ENCODE assay signal across 1 cellular context in the genomic region with DNA sequence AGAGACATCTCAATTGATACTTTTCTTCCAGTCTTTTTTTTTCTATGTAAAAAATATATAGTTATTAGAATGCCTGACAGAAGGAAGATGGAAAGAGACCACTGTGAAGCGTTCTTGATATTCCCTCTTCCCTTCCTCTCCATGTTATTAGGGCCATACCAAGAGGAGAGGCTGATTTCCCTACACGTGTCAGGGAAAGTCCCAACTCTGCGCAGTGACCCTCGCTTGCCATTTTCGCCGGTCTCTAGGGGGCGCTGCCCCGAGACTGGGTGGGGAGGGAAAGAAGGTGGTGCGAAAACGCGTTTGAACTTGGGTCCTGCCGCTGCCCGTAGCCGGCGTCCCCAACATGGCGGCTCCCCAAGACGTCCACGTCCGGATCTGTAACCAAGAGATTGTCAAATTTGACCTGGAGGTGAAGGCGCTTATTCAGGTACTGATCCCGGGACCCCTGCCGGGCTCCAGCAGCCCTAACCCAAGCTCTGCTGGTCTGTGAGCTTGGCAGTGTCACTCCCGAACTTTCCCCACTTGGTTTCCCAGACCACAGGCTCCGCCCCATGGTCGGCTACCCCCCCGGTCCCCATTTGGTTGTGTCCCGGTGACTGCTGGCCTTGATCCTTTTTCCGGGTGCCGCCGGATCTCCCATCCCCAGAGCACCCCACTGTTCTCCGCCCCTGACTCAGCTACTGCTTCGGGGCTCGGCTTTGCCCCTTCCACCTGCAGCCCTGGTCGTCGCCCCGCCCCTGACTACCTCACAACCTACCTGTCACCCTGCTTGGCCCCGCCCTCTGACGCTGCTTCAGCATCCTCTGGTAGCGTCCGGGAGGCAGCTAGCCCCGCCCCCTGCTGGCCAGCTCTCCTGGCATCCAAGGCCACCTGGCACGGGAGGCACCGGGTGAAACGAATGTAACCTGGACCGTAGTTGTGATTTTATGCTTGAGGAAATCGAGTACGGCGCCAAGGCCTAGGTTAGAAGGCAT.
TF ChIP-seq lines count a peak whose summit lies in the region.

A gene with protein sequence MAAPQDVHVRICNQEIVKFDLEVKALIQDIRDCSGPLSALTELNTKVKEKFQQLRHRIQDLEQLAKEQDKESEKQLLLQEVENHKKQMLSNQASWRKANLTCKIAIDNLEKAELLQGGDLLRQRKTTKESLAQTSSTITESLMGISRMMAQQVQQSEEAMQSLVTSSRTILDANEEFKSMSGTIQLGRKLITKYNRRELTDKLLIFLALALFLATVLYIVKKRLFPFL (plus strand): TSS at position 332 of the 977 bp plus-strand sequence. CDS start 15 bp downstream, at position 347.

TF ChIP-seq in K562, 482 proteins besides CTCF, POLR2A, EP300 and RAD21 (continued from another document and continues in another):
- TF ChIP-seq, protein P1, sequence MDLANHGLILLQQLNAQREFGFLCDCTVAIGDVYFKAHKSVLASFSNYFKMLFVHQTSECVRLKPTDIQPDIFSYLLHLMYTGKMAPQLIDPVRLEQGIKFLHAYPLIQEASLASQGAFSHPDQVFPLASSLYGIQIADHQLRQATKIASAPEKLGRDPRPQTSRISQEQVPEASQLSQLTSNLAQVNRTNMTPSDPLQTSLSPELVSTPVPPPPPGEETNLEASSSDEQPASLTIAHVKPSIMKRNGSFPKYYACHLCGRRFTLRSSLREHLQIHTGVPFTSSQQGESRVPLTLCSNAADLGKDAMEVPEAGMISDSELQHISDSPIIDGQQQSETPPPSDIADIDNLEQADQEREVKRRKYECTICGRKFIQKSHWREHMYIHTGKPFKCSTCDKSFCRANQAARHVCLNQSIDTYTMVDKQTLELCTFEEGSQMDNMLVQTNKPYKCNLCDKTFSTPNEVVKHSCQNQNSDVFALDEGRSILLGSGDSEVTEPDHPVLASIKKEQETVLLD (IDR thresholded peaks at IDR 0.05) = no peak
- TF ChIP-seq SAFB2 (IDR thresholded peaks at IDR 0.05; ENCODE audit: borderline replicate concordance, low read depth, low read length, severe bottlenecking) (no peak), ZNF445 (CRISPR knock-in tag; IDR thresholded peaks at IDR 0.05; ENCODE audit: low read depth) (no peak), MYC (IDR thresholded peaks at IDR 0.05; ENCODE audit: low read depth, low read length) (peak; percentile 90), MYC (CRISPR knock-in tag; IDR thresholded peaks at IDR 0.05; ENCODE audit: borderline replicate concordance, low read depth) (no peak), ZNF140 (CRISPR knock-in tag; IDR thresholded peaks at IDR 0.05) (no peak), XRCC4 (IDR thresholded peaks at IDR 0.05; ENCODE audit: extremely low read depth, insufficient read depth, insufficient read length) (no peak), CEBPG (CRISPR knock-in tag; IDR thresholded peaks at IDR 0.05) (no peak), CEBPG (tag; conservative IDR thresholded peaks at IDR 0.05 in 1 of 2, IDR thresholded peaks at IDR 0.05 in 1 of 2) (no peak), TOE1 (IDR thresholded peaks at IDR 0.05; ENCODE audit: borderline replicate concordance) (peak; percentile 83), TOE1 (CRISPR knock-in tag; IDR thresholded peaks at IDR 0.05; ENCODE audit: borderline replicate concordance, low read depth) (no peak), SMARCA5 (IDR thresholded peaks at IDR 0.05) (no peak), RFX5 (IDR thresholded peaks at IDR 0.05; ENCODE audit: low read depth, low read length) (no peak), PRMT5 (CRISPR knock-in tag; IDR thresholded peaks at IDR 0.05) (no peak), GABPB1 (CRISPR knock-in tag; IDR thresholded peaks at IDR 0.05) (peak; percentile 60), CC2D1A (IDR thresholded peaks at IDR 0.05) (0 out of 2 replicates have a peak, but pooled peaks have one; percentile 35), PTBP1 (IDR thresholded peaks at IDR 0.05; ENCODE audit: low read depth, low read length) (0 out of 2 replicates have a peak, but pooled peaks have one; percentile 50), ZC3H11A (IDR thresholded peaks at IDR 0.05; ENCODE audit: low read depth, low read length) (no peak), ZNF41 (CRISPR knock-in tag; conservative IDR thresholded peaks at IDR 0.05) (no peak), ZBED1 (IDR thresholded peaks at IDR 0.05) (peak; percentile 19; the same call in 1 of the 2 replicates), PML (IDR thresholded peaks at IDR 0.05; ENCODE audit: low read length) (peak; percentile 41; the same call in 1 of the 2 replicates), FOXJ3 (CRISPR knock-in tag; IDR thresholded peaks at IDR 0.05) (no peak), LEF1 (IDR thresholded peaks at IDR 0.05) (0 out of 2 replicates have a peak, but pooled peaks have one; percentile 37), SREBF1 (IDR thresholded peaks at IDR 0.05; ENCODE audit: borderline replicate concordance, low read depth, low read length) (no peak)
- TF ChIP-seq, protein P2, sequence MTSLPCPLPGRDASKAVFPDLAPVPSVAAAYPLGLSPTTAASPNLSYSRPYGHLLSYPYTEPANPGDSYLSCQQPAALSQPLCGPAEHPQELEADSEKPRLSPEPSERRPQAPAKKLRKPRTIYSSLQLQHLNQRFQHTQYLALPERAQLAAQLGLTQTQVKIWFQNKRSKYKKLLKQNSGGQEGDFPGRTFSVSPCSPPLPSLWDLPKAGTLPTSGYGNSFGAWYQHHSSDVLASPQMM (CRISPR knock-in tag; IDR thresholded peaks at IDR 0.05) = no peak
- TF ChIP-seq, protein P3, sequence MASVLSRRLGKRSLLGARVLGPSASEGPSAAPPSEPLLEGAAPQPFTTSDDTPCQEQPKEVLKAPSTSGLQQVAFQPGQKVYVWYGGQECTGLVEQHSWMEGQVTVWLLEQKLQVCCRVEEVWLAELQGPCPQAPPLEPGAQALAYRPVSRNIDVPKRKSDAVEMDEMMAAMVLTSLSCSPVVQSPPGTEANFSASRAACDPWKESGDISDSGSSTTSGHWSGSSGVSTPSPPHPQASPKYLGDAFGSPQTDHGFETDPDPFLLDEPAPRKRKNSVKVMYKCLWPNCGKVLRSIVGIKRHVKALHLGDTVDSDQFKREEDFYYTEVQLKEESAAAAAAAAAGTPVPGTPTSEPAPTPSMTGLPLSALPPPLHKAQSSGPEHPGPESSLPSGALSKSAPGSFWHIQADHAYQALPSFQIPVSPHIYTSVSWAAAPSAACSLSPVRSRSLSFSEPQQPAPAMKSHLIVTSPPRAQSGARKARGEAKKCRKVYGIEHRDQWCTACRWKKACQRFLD (CRISPR knock-in tag; IDR thresholded peaks at IDR 0.05) = peak; percentile 66; the same call in 1 of the 2 replicates
- TF ChIP-seq, protein P4, sequence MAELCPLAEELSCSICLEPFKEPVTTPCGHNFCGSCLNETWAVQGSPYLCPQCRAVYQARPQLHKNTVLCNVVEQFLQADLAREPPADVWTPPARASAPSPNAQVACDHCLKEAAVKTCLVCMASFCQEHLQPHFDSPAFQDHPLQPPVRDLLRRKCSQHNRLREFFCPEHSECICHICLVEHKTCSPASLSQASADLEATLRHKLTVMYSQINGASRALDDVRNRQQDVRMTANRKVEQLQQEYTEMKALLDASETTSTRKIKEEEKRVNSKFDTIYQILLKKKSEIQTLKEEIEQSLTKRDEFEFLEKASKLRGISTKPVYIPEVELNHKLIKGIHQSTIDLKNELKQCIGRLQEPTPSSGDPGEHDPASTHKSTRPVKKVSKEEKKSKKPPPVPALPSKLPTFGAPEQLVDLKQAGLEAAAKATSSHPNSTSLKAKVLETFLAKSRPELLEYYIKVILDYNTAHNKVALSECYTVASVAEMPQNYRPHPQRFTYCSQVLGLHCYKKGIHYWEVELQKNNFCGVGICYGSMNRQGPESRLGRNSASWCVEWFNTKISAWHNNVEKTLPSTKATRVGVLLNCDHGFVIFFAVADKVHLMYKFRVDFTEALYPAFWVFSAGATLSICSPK (IDR thresholded peaks at IDR 0.05; ENCODE audit: borderline replicate concordance) = 0 out of 2 replicates have a peak, but pooled peaks have one; percentile 84
- TF ChIP-seq, protein P5, sequence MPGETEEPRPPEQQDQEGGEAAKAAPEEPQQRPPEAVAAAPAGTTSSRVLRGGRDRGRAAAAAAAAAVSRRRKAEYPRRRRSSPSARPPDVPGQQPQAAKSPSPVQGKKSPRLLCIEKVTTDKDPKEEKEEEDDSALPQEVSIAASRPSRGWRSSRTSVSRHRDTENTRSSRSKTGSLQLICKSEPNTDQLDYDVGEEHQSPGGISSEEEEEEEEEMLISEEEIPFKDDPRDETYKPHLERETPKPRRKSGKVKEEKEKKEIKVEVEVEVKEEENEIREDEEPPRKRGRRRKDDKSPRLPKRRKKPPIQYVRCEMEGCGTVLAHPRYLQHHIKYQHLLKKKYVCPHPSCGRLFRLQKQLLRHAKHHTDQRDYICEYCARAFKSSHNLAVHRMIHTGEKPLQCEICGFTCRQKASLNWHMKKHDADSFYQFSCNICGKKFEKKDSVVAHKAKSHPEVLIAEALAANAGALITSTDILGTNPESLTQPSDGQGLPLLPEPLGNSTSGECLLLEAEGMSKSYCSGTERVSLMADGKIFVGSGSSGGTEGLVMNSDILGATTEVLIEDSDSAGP (CRISPR knock-in tag; IDR thresholded peaks at IDR 0.05) = 0 out of 2 replicates have a peak, but pooled peaks have one; percentile 29
- TF ChIP-seq, protein P6, sequence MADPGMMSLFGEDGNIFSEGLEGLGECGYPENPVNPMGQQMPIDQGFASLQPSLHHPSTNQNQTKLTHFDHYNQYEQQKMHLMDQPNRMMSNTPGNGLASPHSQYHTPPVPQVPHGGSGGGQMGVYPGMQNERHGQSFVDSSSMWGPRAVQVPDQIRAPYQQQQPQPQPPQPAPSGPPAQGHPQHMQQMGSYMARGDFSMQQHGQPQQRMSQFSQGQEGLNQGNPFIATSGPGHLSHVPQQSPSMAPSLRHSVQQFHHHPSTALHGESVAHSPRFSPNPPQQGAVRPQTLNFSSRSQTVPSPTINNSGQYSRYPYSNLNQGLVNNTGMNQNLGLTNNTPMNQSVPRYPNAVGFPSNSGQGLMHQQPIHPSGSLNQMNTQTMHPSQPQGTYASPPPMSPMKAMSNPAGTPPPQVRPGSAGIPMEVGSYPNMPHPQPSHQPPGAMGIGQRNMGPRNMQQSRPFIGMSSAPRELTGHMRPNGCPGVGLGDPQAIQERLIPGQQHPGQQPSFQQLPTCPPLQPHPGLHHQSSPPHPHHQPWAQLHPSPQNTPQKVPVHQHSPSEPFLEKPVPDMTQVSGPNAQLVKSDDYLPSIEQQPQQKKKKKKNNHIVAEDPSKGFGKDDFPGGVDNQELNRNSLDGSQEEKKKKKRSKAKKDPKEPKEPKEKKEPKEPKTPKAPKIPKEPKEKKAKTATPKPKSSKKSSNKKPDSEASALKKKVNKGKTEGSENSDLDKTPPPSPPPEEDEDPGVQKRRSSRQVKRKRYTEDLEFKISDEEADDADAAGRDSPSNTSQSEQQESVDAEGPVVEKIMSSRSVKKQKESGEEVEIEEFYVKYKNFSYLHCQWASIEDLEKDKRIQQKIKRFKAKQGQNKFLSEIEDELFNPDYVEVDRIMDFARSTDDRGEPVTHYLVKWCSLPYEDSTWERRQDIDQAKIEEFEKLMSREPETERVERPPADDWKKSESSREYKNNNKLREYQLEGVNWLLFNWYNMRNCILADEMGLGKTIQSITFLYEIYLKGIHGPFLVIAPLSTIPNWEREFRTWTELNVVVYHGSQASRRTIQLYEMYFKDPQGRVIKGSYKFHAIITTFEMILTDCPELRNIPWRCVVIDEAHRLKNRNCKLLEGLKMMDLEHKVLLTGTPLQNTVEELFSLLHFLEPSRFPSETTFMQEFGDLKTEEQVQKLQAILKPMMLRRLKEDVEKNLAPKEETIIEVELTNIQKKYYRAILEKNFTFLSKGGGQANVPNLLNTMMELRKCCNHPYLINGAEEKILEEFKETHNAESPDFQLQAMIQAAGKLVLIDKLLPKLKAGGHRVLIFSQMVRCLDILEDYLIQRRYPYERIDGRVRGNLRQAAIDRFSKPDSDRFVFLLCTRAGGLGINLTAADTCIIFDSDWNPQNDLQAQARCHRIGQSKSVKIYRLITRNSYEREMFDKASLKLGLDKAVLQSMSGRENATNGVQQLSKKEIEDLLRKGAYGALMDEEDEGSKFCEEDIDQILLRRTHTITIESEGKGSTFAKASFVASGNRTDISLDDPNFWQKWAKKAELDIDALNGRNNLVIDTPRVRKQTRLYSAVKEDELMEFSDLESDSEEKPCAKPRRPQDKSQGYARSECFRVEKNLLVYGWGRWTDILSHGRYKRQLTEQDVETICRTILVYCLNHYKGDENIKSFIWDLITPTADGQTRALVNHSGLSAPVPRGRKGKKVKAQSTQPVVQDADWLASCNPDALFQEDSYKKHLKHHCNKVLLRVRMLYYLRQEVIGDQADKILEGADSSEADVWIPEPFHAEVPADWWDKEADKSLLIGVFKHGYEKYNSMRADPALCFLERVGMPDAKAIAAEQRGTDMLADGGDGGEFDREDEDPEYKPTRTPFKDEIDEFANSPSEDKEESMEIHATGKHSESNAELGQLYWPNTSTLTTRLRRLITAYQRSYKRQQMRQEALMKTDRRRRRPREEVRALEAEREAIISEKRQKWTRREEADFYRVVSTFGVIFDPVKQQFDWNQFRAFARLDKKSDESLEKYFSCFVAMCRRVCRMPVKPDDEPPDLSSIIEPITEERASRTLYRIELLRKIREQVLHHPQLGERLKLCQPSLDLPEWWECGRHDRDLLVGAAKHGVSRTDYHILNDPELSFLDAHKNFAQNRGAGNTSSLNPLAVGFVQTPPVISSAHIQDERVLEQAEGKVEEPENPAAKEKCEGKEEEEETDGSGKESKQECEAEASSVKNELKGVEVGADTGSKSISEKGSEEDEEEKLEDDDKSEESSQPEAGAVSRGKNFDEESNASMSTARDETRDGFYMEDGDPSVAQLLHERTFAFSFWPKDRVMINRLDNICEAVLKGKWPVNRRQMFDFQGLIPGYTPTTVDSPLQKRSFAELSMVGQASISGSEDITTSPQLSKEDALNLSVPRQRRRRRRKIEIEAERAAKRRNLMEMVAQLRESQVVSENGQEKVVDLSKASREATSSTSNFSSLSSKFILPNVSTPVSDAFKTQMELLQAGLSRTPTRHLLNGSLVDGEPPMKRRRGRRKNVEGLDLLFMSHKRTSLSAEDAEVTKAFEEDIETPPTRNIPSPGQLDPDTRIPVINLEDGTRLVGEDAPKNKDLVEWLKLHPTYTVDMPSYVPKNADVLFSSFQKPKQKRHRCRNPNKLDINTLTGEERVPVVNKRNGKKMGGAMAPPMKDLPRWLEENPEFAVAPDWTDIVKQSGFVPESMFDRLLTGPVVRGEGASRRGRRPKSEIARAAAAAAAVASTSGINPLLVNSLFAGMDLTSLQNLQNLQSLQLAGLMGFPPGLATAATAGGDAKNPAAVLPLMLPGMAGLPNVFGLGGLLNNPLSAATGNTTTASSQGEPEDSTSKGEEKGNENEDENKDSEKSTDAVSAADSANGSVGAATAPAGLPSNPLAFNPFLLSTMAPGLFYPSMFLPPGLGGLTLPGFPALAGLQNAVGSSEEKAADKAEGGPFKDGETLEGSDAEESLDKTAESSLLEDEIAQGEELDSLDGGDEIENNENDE (IDR thresholded peaks at IDR 0.05; ENCODE audit: low read depth, low read length) = no peak
- TF ChIP-seq, protein P7, sequence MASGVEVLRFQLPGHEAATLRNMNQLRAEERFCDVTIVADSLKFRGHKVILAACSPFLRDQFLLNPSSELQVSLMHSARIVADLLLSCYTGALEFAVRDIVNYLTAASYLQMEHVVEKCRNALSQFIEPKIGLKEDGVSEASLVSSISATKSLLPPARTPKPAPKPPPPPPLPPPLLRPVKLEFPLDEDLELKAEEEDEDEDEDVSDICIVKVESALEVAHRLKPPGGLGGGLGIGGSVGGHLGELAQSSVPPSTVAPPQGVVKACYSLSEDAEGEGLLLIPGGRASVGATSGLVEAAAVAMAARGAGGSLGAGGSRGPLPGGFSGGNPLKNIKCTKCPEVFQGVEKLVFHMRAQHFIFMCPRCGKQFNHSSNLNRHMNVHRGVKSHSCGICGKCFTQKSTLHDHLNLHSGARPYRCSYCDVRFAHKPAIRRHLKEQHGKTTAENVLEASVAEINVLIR (CRISPR knock-in tag; IDR thresholded peaks at IDR 0.05) = 0 out of 2 replicates have a peak, but pooled peaks have one; percentile 6
